ENCODE assay signal across 8 cellular contexts in the genomic region with DNA sequence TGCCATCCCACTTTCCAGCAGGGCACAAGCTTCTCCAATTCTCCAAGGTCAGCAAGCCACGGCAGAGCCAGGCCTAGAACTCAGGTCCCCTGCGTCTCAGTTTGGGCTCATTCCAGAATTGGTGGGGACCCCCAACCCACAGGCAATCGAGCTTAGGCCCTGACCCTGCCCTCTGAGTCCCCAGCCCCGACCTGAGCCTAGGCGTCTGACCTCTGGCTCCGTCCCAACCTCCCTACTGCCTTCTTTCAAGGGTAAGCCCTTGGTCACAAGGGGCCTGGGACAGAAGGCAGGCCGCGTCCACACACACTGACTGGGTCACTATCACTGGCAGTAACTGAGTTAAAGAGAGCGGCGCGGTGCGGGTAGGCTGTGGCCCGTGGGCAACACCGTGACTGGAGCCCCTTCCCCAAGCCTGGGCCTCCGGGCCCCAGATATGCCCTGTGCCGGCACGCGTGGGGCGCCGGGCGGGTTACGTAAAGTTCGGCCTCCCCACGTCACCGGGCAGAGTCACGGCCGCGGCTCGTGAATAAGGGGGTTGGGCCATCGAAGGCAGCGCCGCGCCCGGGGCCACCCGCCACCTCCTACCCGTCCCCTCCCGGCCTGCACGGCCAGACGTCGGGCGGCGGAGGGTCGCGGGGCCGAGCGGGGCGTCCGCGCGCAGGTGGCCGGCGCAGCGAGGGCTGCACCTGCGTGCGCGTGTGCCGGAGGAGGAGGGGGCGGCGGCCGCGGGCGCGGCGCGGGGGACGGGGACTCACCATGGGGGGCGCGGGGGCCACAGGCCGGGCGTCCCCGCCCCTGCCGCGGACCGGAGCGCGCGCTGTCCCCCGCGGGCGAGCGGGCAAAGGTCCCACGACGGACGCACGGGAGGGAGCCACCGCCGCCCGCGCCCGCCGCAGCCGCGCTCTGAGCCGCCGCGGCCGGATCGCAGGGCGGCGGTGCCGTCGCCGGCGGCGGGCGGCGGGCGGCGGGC. TPM values are rescaled to one million over a fixed set of nuclear protein-coding genes. Genes with fewer than 3 reads are reported as not detected.
DNase-seq lines count a peak whose midpoint lies in the region; ATAC-seq and TF ChIP-seq lines count a peak whose summit lies in the region.

No MANE protein-coding gene starts in this region.

- no peak for DNase-seq in AG04449 (ENCODE audit: low read depth, low spot score)
- DNase-seq in LHCN-M2 (ENCODE audit: low read depth): peak; percentile 28
- peak; percentile 21 for DNase-seq in activated T-helper 9 cell treated with anti-CD3 and anti-CD28 coated beads, Interleukin-2, amount 50 U/mL, for 16 hours (ENCODE audit: low read depth)
- peak; percentile 68 for DNase-seq in fibroblast of villous mesenchyme (ENCODE audit: low read depth)
- DNase-seq in neural crest cell (ENCODE audit: low read depth, low spot score): no peak
- no peak for DNase-seq in islet precursor cell

- peak; percentile 11 for ATAC-seq in GM19324 (IDR thresholded peaks at IDR 0.05; ENCODE audit: low FRiP score, unreplicated experiment)
- no peak for ATAC-seq in HG03025 (IDR thresholded peaks at IDR 0.05; ENCODE audit: low FRiP score, unreplicated experiment)

- TF ChIP-seq CTCF in AG04449 (IDR thresholded peaks at IDR 0.05; ENCODE audit: insufficient read depth, low read length, missing control alignments) (no peak), fibroblast of villous mesenchyme (IDR thresholded peaks at IDR 0.05; ENCODE audit: insufficient read depth, low read depth, low read length) (no peak), neural crest cell (conservative IDR thresholded peaks at IDR 0.05) (no peak)

- CTCF ChIA-PET in AG04449 (lab: Yijun Ruan, JAX): interaction anchor here (1.1 to 3.6 kb wide), 6 partner anchors 9 to 72 kb away, joined by 3 to 24 read pairs (median 10); no protein-coding TSS in a partner anchor

- H3K4me3 Mint-ChIP-seq in neural crest cell: peak overlapping the region; percentile 90

- peak overlapping the region; percentile 31 for H3K27ac Mint-ChIP-seq in neural crest cell (ENCODE audit: unreplicated experiment)

- H3K4me1 Mint-ChIP-seq in neural crest cell: peaks cover 36% of the 10 kb centered on the region

- peaks cover 3% of the 10 kb centered on the region for H3K36me3 Mint-ChIP-seq in neural crest cell (ENCODE audit: low read depth)

- no peaks in the 10 kb centered on the region for H3K27me3 Mint-ChIP-seq in neural crest cell (ENCODE audit: low read depth)

- POLR2A ChIA-PET in AG04449 (lab: Yijun Ruan, JAX): no interaction called here

- no peaks in the 10 kb centered on the region for H3K9me3 Mint-ChIP-seq in neural crest cell

- peak overlapping the region; percentile 58 for H3K4me3 ChIP-seq in AG04449 (ENCODE audit: low read depth, low read length)
- peak overlapping the region; percentile 59 for H3K4me3 ChIP-seq in fibroblast of villous mesenchyme (ENCODE audit: low read depth, low read length)

RNA-seq across cellular contexts. Expression of gene ANKRD9, which starts 0.5 kb away (rescaled TPM):
- total RNA-seq in LHCN-M2 (2014; rRNA removed) (38.9 and 49.8 TPM in 2 replicates), fibroblast of villous mesenchyme (16.4 and 26.4 TPM in 2 replicates), neural crest cell (33.2 and 40.0 TPM in 2 replicates)
- 15.5 TPM for polyA plus RNA-seq in LHCN-M2 (2012)

Comparison
In these comparisons a context has a peak if more than half of its experiments do, and no peak if none do; other contexts are left out.
1. DNase-seq: peak in LHCN-M2 (single experiment), activated T-helper 9 cell treated with anti-CD3 and anti-CD28 coated beads, Interleukin-2, amount 50 U/mL, for 16 hours (single experiment) and fibroblast of villous mesenchyme (single experiment); none in AG04449 (single experiment), neural crest cell (single experiment) and islet precursor cell (single experiment).